Comparison of ENCODE assay signal across 9 cellular contexts in genomic region chr1:232579958-232580705, GRCh38. TPM values are rescaled to one million over a fixed set of nuclear protein-coding genes. Genes with fewer than 3 reads are reported as not detected.
A peak's percentile ranks its signal among the peaks of the same experiment; 100 is the strongest.
DNase-seq lines count a peak whose midpoint lies in the region; ATAC-seq and TF ChIP-seq lines count a peak whose summit lies in the region.
"Had no signal": no experiment of that assay in that cellular context is flagged by ENCODE, and none has a peak within 500 bp of the region (broad histone marks: within the 10 kb centered on the region; RNA-seq: fewer than 3 reads in every experiment).

No MANE protein-coding gene starts in this region.

- H3K27me3 Mint-ChIP-seq in T-cell, result no peaks in the 10 kb centered on the region
- no peaks in the 10 kb centered on the region for H3K27me3 Mint-ChIP-seq in stimulated activated naive CD8-positive, alpha-beta T cell treated with anti-CD3 and anti-CD28 coated beads, Interleukin-15, amount 100 ng/mL, for 72 hours

- H3K27ac Mint-ChIP-seq in T-cell, result peak overlapping the region; percentile 84 to 85
- peak overlapping the region in 1 of 2 donors; percentile 87 for H3K27ac Mint-ChIP-seq in stimulated activated naive CD8-positive, alpha-beta T cell treated with anti-CD3 and anti-CD28 coated beads, Interleukin-15, amount 100 ng/mL, for 72 hours

- no peak overlapping the region for H3K4me3 ChIP-seq in fibroblast of mammary gland (ENCODE audit: control insufficient read depth, low read depth, low read length)
- no peak overlapping the region for H3K4me3 ChIP-seq in WERI-Rb-1 (ENCODE audit: low read depth, low read length)

- H3K27ac ChIP-seq in WERI-Rb-1, result no peak overlapping the region

- peaks cover 34 to 50% (median 40%) of the 10 kb centered on the region in 3 donors for H3K4me1 Mint-ChIP-seq in T-cell
- H3K4me1 Mint-ChIP-seq in stimulated activated naive CD8-positive, alpha-beta T cell treated with anti-CD3 and anti-CD28 coated beads, Interleukin-15, amount 100 ng/mL, for 72 hours, result peaks cover 32% of the 10 kb centered on the region

- no peaks in the 10 kb centered on the region for H3K36me3 ChIP-seq in WERI-Rb-1

- ATAC-seq in T-cell (replicated peaks in 1 of 4), result no peak
- peak; percentile 87 for ATAC-seq in stimulated activated naive CD8-positive, alpha-beta T cell treated with anti-CD3 and anti-CD28 coated beads, Interleukin-15, amount 100 ng/mL, for 72 hours
- ATAC-seq in GM18498 (IDR thresholded peaks at IDR 0.05; ENCODE audit: unreplicated experiment), result no peak
- ATAC-seq: left lobe of liver had no signal

- POLR2A ChIA-PET in T-cell (lab: Charles Lee), result interaction anchor here in 1 of 2 donors (0.6 kb wide), 1 partner anchor 47 kb away, joined by 3 read pairs; no protein-coding TSS in a partner anchor

- H3K4me3 Mint-ChIP-seq in T-cell, result peak overlapping the region in 1 of 3 donors; percentile 66
- H3K4me3 Mint-ChIP-seq in stimulated activated naive CD8-positive, alpha-beta T cell treated with anti-CD3 and anti-CD28 coated beads, Interleukin-15, amount 100 ng/mL, for 72 hours, result peak overlapping the region in 1 of 2 donors; percentile 21

- TF ChIP-seq CTCF in fibroblast of mammary gland (conservative IDR thresholded peaks at IDR 0.05; ENCODE audit: control insufficient read depth, insufficient read depth, low read depth, low read length) (no peak), WERI-Rb-1 (IDR thresholded peaks at IDR 0.05; ENCODE audit: low read depth, low read length) (no peak)

- peak; percentile 16 for DNase-seq in activated naive CD4-positive, alpha-beta T cell treated with Interleukin-2 at 50 U/mL for 16 hours
- no peak for DNase-seq in activated naive CD4-positive, alpha-beta T cell treated with anti-CD3 and anti-CD28 coated beads, Interleukin-2, amount 50 U/mL, for 16 hours
- DNase-seq in T-cell (no peak), fibroblast of mammary gland (ENCODE audit: low read depth) (peak; percentile 24), GM19238 (ENCODE audit: insufficient read length, low spot score) (no peak), WERI-Rb-1 (no peak)
- peak in 1 of 2 donors; percentile 31 for DNase-seq in stimulated activated naive CD8-positive, alpha-beta T cell treated with anti-CD3 and anti-CD28 coated beads, Interleukin-15, amount 100 ng/mL, for 72 hours

- no peaks in the 10 kb centered on the region for H3K9me3 ChIP-seq in WERI-Rb-1 (ENCODE audit: severe bottlenecking)

- no peaks in the 10 kb centered on the region for H3K27me3 ChIP-seq in WERI-Rb-1 (ENCODE audit: insufficient read depth, low read depth, severe bottlenecking)

- CTCF ChIA-PET in T-cell (lab: Charles Lee), result no interaction called here

- H3K36me3 Mint-ChIP-seq in T-cell, result no peaks in the 10 kb centered on the region

- no peaks in the 10 kb centered on the region for H3K9me3 Mint-ChIP-seq in T-cell
- H3K9me3 Mint-ChIP-seq in stimulated activated naive CD8-positive, alpha-beta T cell treated with anti-CD3 and anti-CD28 coated beads, Interleukin-15, amount 100 ng/mL, for 72 hours, result no peaks in the 10 kb centered on the region

RNA-seq across cellular contexts. Expression of gene SIPA1L2, which starts 49.8 kb away (rescaled TPM):
- total RNA-seq in T-cell, result 1 to 10 TPM in 4 of 5 donors, under 1 TPM in 1; 0.70 to 3.3 (median 1.2) TPM

Comparison
In these comparisons a context has a peak if more than half of its experiments do, and no peak if none do; other contexts are left out.
1. DNase-seq: peak in activated naive CD4-positive, alpha-beta T cell treated with Interleukin-2 at 50 U/mL for 16 hours (single experiment) and fibroblast of mammary gland (single experiment); none in activated naive CD4-positive, alpha-beta T cell treated with anti-CD3 and anti-CD28 coated beads, Interleukin-2, amount 50 U/mL, for 16 hours (single experiment), T-cell (0 of 34), GM19238 (single experiment) and WERI-Rb-1 (single experiment).